Comparison of ENCODE assay signal across 8 cellular contexts in the genomic region with DNA sequence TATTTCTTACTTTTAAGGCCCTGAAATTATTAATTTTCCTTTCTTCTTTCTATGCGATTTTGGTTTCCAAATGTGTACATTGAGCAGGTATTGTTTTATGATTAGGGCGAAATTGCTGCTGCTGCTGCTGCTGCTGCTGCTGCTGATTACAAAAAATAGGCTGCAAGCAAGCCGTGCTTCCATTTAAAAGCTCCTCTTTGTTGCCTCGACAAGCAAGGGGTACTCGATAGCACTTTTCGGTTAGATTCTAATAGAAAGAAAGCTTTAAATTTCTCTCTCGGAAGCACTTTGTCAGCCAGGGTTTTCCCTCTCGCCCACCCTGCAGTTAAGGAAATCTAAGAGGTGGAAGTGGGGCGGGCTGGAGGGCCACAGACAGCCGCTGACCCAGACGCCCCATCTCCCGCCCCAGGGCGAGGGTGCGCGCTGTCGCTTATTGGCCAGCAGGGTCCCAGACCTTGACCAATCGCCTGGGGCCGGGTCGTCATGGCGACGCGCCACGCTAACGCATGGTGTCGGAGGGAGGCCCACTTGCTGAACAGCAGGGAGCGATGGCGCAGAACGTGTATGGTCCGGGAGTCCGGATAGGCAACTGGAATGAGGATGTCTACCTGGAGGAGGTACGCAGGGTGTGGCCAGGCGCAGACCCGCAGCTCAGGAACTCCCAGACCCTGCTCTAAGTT. TPM values are rescaled to one million over a fixed set of nuclear protein-coding genes. Genes with fewer than 3 reads are reported as not detected.
A peak's percentile ranks its signal among the peaks of the same experiment; 100 is the strongest.
DNase-seq lines count a peak whose midpoint lies in the region; ATAC-seq and TF ChIP-seq lines count a peak whose summit lies in the region.

A gene with protein sequence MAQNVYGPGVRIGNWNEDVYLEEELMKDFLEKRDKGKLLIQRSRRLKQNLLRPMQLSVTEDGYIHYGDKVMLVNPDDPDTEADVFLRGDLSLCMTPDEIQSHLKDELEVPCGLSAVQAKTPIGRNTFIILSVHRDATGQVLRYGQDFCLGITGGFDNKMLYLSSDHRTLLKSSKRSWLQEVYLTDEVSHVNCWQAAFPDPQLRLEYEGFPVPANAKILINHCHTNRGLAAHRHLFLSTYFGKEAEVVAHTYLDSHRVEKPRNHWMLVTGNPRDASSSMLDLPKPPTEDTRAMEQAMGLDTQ (plus strand): TSS at position 489 of the 680 bp plus-strand sequence. CDS start 60 bp downstream, at position 549.

- no peaks in the 10 kb centered on the region for H3K4me1 ChIP-seq in RWPE2 (ENCODE audit: insufficient read depth, poor library complexity, severe bottlenecking)
- no peaks in the 10 kb centered on the region for H3K4me1 ChIP-seq in colonic mucosa

- no peaks in the 10 kb centered on the region for H3K36me3 ChIP-seq in RWPE2 (ENCODE audit: low read depth)
- H3K36me3 ChIP-seq in colonic mucosa, result no peaks in the 10 kb centered on the region
- H3K36me3 ChIP-seq in kidney epithelial cell (ENCODE audit: control insufficient read depth, insufficient read depth, low read length), result no peaks in the 10 kb centered on the region

- H3K27me3 ChIP-seq in RWPE2 (ENCODE audit: insufficient read depth, poor library complexity, severe bottlenecking) (no peaks in the 10 kb centered on the region), colonic mucosa (no peaks in the 10 kb centered on the region), kidney epithelial cell (ENCODE audit: control insufficient read depth, insufficient read depth, low read length) (peaks cover 6% of the 10 kb centered on the region)

- H3K27ac ChIP-seq in RWPE2 (ENCODE audit: poor library complexity, severe bottlenecking) (no peak within 1 kb of the TSS), colonic mucosa (no peak within 1 kb of the TSS)

- H3K9ac ChIP-seq in colonic mucosa (ENCODE audit: low read depth in 2 of 2, low read length in 2 of 2), result no peak within 1 kb of the TSS

- peak; percentile 51 for ATAC-seq in HG02870 (IDR thresholded peaks at IDR 0.05; ENCODE audit: unreplicated experiment)
- ATAC-seq in RWPE2 (ENCODE audit: low read depth), result peak; percentile 99
- no peak for ATAC-seq in GM18517 (IDR thresholded peaks at IDR 0.05; ENCODE audit: unreplicated experiment)
- no peak for ATAC-seq in GM21360 (IDR thresholded peaks at IDR 0.05; ENCODE audit: unreplicated experiment)

- DNase-seq in A172 (ENCODE audit: low spot score) (peak; percentile 4), RWPE2 (ENCODE audit: low spot score) (peak; percentile 88), colonic mucosa (peak; percentile 63), kidney epithelial cell (ENCODE audit: low read depth) (no peak)
- DNase-seq in stimulated activated CD4-positive, alpha-beta T cell treated with anti-CD3 and anti-CD28 coated beads, Interleukin-12 subunit alpha, Interleukin-12 subunit beta, amount 100 ng/mL, for 4 hours, result peak; percentile 24

- no peak for TF ChIP-seq CTCF in RWPE2 (IDR thresholded peaks at IDR 0.05; ENCODE audit: poor library complexity, severe bottlenecking)
- no peak for TF ChIP-seq CTCF in colonic mucosa (IDR thresholded peaks at IDR 0.05)
- no peak for TF ChIP-seq CTCF in kidney epithelial cell (IDR thresholded peaks at IDR 0.05; ENCODE audit: insufficient read depth, low read length, poor library complexity, severe bottlenecking)

- H3K4me3 ChIP-seq in RWPE2 (ENCODE audit: severe bottlenecking) (peak within 1 kb of the TSS; percentile 23), colonic mucosa (no peak within 1 kb of the TSS), kidney epithelial cell (ENCODE audit: low read depth, low read length) (peak within 1 kb of the TSS; percentile 6)

- H3K9me3 ChIP-seq in RWPE2 (ENCODE audit: severe bottlenecking) (no peaks in the 10 kb centered on the region), colonic mucosa (no peaks in the 10 kb centered on the region)

- intact Hi-C loops in colonic mucosa (cut with DNase I), result no loop called here

RNA-seq across cellular contexts. Expression of the gene that starts here (rescaled TPM):
- total RNA-seq in A172 (2014; rRNA removed; shearing (Covaris generic)), result not detected in 2 replicates
- total RNA-seq in colonic mucosa, result under 1 TPM in 1 of 2 donors, not detected in 1; 0.21 TPM
- not detected in 2 replicates for total RNA-seq in kidney epithelial cell

Comparison
In these comparisons a context has a peak if more than half of its experiments do, and no peak if none do; other contexts are left out.
1. Peak in DNase-seq in A172; RNA of the gene not detected or under 1 TPM.
2. Peak in DNase-seq in colonic mucosa; RNA of the gene not detected or under 1 TPM.
3. ATAC-seq: peak in HG02870 (single experiment) and RWPE2 (single experiment); none in GM18517 (single experiment) and GM21360 (single experiment).